8 cellular contexts compared by ENCODE assay signal in the genomic region with DNA sequence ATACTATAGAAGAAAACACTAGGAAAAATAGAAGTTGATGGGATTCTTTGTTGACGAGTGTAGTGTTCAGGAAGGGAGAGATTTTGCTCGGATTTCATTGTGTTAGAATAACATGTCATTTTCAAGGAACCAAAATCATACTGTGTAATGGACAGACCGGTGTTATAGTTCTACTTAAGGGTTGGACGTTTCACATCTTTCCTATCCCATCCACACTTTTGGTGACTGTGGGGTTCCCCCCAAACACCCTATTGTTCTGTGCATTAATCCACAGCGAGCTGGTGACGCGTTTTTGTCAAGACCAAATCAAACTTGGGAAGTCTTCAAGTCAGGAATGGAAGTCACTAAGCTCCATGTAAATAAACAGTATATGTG. TPM values are rescaled to one million over a fixed set of nuclear protein-coding genes. Genes with fewer than 3 reads are reported as not detected.
DNase-seq lines count a peak whose midpoint lies in the region; TF ChIP-seq lines count a peak whose summit lies in the region.

No MANE protein-coding gene starts in this region.

- peaks cover 4 to 9% of the 10 kb centered on the region in 2 experiments; a peak in 3 of 5 replicates for H3K9me3 Mint-ChIP-seq in H9
- H3K9me3 Mint-ChIP-seq in activated T-helper 1 cell treated with anti-CD3 and anti-CD28 coated beads, Interleukin-12 subunit alpha, Interleukin-12 subunit beta, Interleukin-2, Interleukin-4 antibody, amounts not matched to agents 30 ng/mL and 10 ng/mL and 1 ng/mL, durations not matched to agents 14 hours and 24 hours and 36 hours, result peaks cover under 1% of the 10 kb centered on the region

- no peak overlapping the region for H3K23ac ChIP-seq in H9 (ENCODE audit: insufficient read length, low read depth, low read length)

- H3K27me3 ChIP-seq in H9 (ENCODE audit: insufficient read depth, low read length), result no peaks in the 10 kb centered on the region
- no peaks in the 10 kb centered on the region for H3K27me3 ChIP-seq in hepatocyte
- peaks cover 13 to 27% (median 17%) of the 10 kb centered on the region in 3 donors for H3K27me3 ChIP-seq in skeletal muscle tissue (ENCODE audit: control insufficient read depth in 3 of 3, insufficient read depth in 3 of 3, low read length in 3 of 3)

- H2BK12ac ChIP-seq in H9 (ENCODE audit: insufficient read length, low read depth, low read length), result no peak overlapping the region

- intact Hi-C loops in activated T-helper 1 cell treated with anti-CD3 and anti-CD28 coated beads, Interleukin-12 subunit alpha, Interleukin-12 subunit beta, Interleukin-2, Interleukin-4 antibody, amounts not matched to agents 30 ng/mL and 10 ng/mL and 1 ng/mL, durations not matched to agents 14 hours and 24 hours and 36 hours (cut with micrococcal nuclease), result loop anchor here (2.0 to 5.0 kb wide), 2 partner anchors 16 to 62 kb away; no protein-coding TSS in a partner anchor

- H2AK5ac ChIP-seq in H9 (ENCODE audit: insufficient read length, low read length), result no peak overlapping the region

- no peak overlapping the region for H2BK5ac ChIP-seq in H9 (ENCODE audit: insufficient read length, low read length)

- no peak overlapping the region for H3K56ac ChIP-seq in H9 (ENCODE audit: insufficient read length, low read depth, low read length)

- no peak overlapping the region for H2BK20ac ChIP-seq in H9 (ENCODE audit: low read depth, low read length, poor library complexity, severe bottlenecking)

- H3K14ac ChIP-seq in H9 (ENCODE audit: insufficient read depth, low read length), result peak overlapping the region; percentile 91; the same call in 1 of the 2 replicates

- H3K9ac ChIP-seq in H9 (ENCODE audit: extremely low read depth, insufficient read length, low read length) (peak overlapping the region; percentile 87), skeletal muscle tissue (ENCODE audit: low read depth in 1 of 3, low read length in 3 of 3) (peak overlapping the region in 1 of 3 donors; percentile 40)

- no peaks in the 10 kb centered on the region for H3K36me3 ChIP-seq in hepatocyte (replicated peaks; ENCODE audit: insufficient read depth, low read depth)
- no peaks in the 10 kb centered on the region for H3K36me3 ChIP-seq in skeletal muscle tissue (ENCODE audit: control insufficient read depth in 3 of 3, insufficient read depth in 3 of 3, low read length in 3 of 3)

- no CpG with 5 or more reads among the region's 7 CpGs for WGBS in H9 (ENCODE audit: extremely low coverage, insufficient read length, low lambda C conversion rate)
- 46% methylated on average over 7 of the region's 7 CpGs for WGBS in hepatocyte (ENCODE audit: low lambda C conversion rate, missing lambda C conversion rate)

- H4K91ac ChIP-seq in H9 (ENCODE audit: insufficient read length, low read depth, low read length), result no peak overlapping the region

- no peak overlapping the region for H4K5ac ChIP-seq in H9 (ENCODE audit: insufficient read length, low read depth, low read length)

- H3K9me3 ChIP-seq in H9 (ENCODE audit: control insufficient read depth, low read depth, low read length) (no peaks in the 10 kb centered on the region), hepatocyte (ENCODE audit: low read depth) (no peaks in the 10 kb centered on the region), skeletal muscle tissue (ENCODE audit: control insufficient read depth in 3 of 3, low read length in 3 of 3) (no peaks in the 10 kb centered on the region)

- H2BK15ac ChIP-seq in H9 (ENCODE audit: low read depth, low read length), result no peak overlapping the region

- H4K20me1 ChIP-seq in H9 (ENCODE audit: control insufficient read depth, insufficient read depth, insufficient read length) (no peaks in the 10 kb centered on the region), hepatocyte (ENCODE audit: insufficient read depth, poor library complexity, severe bottlenecking) (no peaks in the 10 kb centered on the region)

- no peak overlapping the region for H3T11ph ChIP-seq in H9 (ENCODE audit: low read length)

- H3K27me3 Mint-ChIP-seq in H9 (ENCODE audit: low read depth), result peaks cover 2% of the 10 kb centered on the region
- H3K27me3 Mint-ChIP-seq in activated T-helper 1 cell treated with anti-CD3 and anti-CD28 coated beads, Interleukin-12 subunit alpha, Interleukin-12 subunit beta, Interleukin-2, Interleukin-4 antibody, amounts not matched to agents 30 ng/mL and 10 ng/mL and 1 ng/mL, durations not matched to agents 14 hours and 24 hours and 36 hours (ENCODE audit: insufficient read depth), result peaks cover 36% of the 10 kb centered on the region

- H3K9me2 ChIP-seq in hepatocyte (replicated peaks; ENCODE audit: insufficient read depth), result no peaks in the 10 kb centered on the region

- no peak overlapping the region for H3K4ac ChIP-seq in H9 (ENCODE audit: low read depth, low read length)

- H3K27ac ChIP-seq in H9 (ENCODE audit: insufficient read length, low read depth, low read length) (no peak overlapping the region), hepatocyte (peak overlapping the region; percentile 84), skeletal muscle tissue (ENCODE audit: low read depth, low read length) (no peak overlapping the region)

- 0 out of 7 replicates have a peak overlapping the region, but pooled peaks of 1 of the 3 experiments have one; percentile 90 for H3K27ac Mint-ChIP-seq in H9
- peak overlapping the region; percentile 81 for H3K27ac Mint-ChIP-seq in activated T-helper 1 cell treated with anti-CD3 and anti-CD28 coated beads, Interleukin-12 subunit alpha, Interleukin-12 subunit beta, Interleukin-2, Interleukin-4 antibody, amounts not matched to agents 30 ng/mL and 10 ng/mL and 1 ng/mL, durations not matched to agents 14 hours and 24 hours and 36 hours

- H3K4me1 ChIP-seq in H9 (ENCODE audit: insufficient read depth, low read length) (peaks cover 9% of the 10 kb centered on the region; the same call in 1 of the 2 replicates), hepatocyte (ENCODE audit: insufficient read depth) (no peaks in the 10 kb centered on the region), skeletal muscle tissue (ENCODE audit: control insufficient read depth in 3 of 3, insufficient read depth in 3 of 3, low read length in 3 of 3) (peaks cover 0 to 7% (median 2%) of the 10 kb centered on the region in 3 donors)

- no peaks in the 10 kb centered on the region for H3K79me1 ChIP-seq in H9 (ENCODE audit: insufficient read depth, low read depth, low read length, poor library complexity, severe bottlenecking)

- H3K18ac ChIP-seq in H9 (ENCODE audit: insufficient read length, low read depth, low read length), result no peak overlapping the region

- H2AFZ ChIP-seq in H9 (ENCODE audit: low read length), result no peak overlapping the region
- H2AFZ ChIP-seq in hepatocyte, result peak overlapping the region; percentile 82

- H3K4me1 Mint-ChIP-seq in H9, result peaks cover 20 to 24% of the 10 kb centered on the region in 2 experiments
- peaks cover 33% of the 10 kb centered on the region for H3K4me1 Mint-ChIP-seq in activated T-helper 1 cell treated with anti-CD3 and anti-CD28 coated beads, Interleukin-12 subunit alpha, Interleukin-12 subunit beta, Interleukin-2, Interleukin-4 antibody, amounts not matched to agents 30 ng/mL and 10 ng/mL and 1 ng/mL, durations not matched to agents 14 hours and 24 hours and 36 hours (ENCODE audit: low read depth)

- peaks cover 7% of the 10 kb centered on the region for H3K23me2 ChIP-seq in H9 (ENCODE audit: insufficient read length, low read depth, low read length, poor library complexity, severe bottlenecking)

- TF ChIP-seq CTCF in H9 (conservative IDR thresholded peaks at IDR 0.05) (no peak), hepatocyte (IDR thresholded peaks at IDR 0.05; ENCODE audit: poor library complexity) (no peak), GM13977 (IDR thresholded peaks at IDR 0.05; ENCODE audit: extremely low read depth, insufficient read depth, missing control alignments) (no peak)

- H3K79me2 ChIP-seq in H9 (ENCODE audit: insufficient read depth, low read length), result no peaks in the 10 kb centered on the region
- no peaks in the 10 kb centered on the region for H3K79me2 ChIP-seq in hepatocyte

- no peak overlapping the region for H4K8ac ChIP-seq in H9 (replicated peaks; ENCODE audit: insufficient read length, low read depth, low read length)

- in situ Hi-C loops in GM13977 (cut with MboI; ENCODE audit: low pct_unique_long_range_greater_than_20kb, low sequenced_read_pairs, unreplicated experiment), result no loop called here

- peak overlapping the region; percentile 95 for H3K4me3 Mint-ChIP-seq in H9
- peak overlapping the region; percentile 76 for H3K4me3 Mint-ChIP-seq in activated T-helper 1 cell treated with anti-CD3 and anti-CD28 coated beads, Interleukin-12 subunit alpha, Interleukin-12 subunit beta, Interleukin-2, Interleukin-4 antibody, amounts not matched to agents 30 ng/mL and 10 ng/mL and 1 ng/mL, durations not matched to agents 14 hours and 24 hours and 36 hours

- H3K4me3 ChIP-seq in hepatocyte (peak overlapping the region; percentile 37), skeletal muscle tissue (ENCODE audit: low read length in 3 of 3) (peak overlapping the region; percentile 60 to 75 (median 71))

- DNase-seq in H9 (no peak), hepatocyte (ENCODE audit: low spot score) (no peak), CD1c-positive myeloid dendritic cell (ENCODE audit: extremely low spot score) (no peak), NCI-H524 treated with DMSO at 0.1 percent for 48 hours (lab: John Stamatoyannopoulos, UW) (no peak), epidermal melanocyte (ENCODE audit: insufficient read length, low spot score) (no peak), GM13977 (ENCODE audit: low spot score) (no peak)
- DNase-seq in activated T-helper 1 cell treated with anti-CD3 and anti-CD28 coated beads, Interleukin-12 subunit alpha, Interleukin-12 subunit beta, Interleukin-2, Interleukin-4 antibody, amounts not matched to agents 30 ng/mL and 10 ng/mL and 1 ng/mL, durations not matched to agents 14 hours and 24 hours and 36 hours (ENCODE audit: low spot score), result no peak

- peaks cover 0 to 3% (median 2%) of the 10 kb centered on the region in 3 experiments; a peak in 3 of 7 replicates for H3K36me3 Mint-ChIP-seq in H9 (ENCODE audit: insufficient read depth in 1 of 3, low read depth in 3 of 3)
- H3K36me3 Mint-ChIP-seq in activated T-helper 1 cell treated with anti-CD3 and anti-CD28 coated beads, Interleukin-12 subunit alpha, Interleukin-12 subunit beta, Interleukin-2, Interleukin-4 antibody, amounts not matched to agents 30 ng/mL and 10 ng/mL and 1 ng/mL, durations not matched to agents 14 hours and 24 hours and 36 hours (ENCODE audit: low read depth), result peaks cover 4% of the 10 kb centered on the region

- H2BK120ac ChIP-seq in H9 (ENCODE audit: low read depth, low read length, poor library complexity, severe bottlenecking), result no peak overlapping the region

- H3K4me2 ChIP-seq in H9 (ENCODE audit: insufficient read depth, insufficient read length, low read length), result peak overlapping the region; percentile 84
- H3K4me2 ChIP-seq in hepatocyte, result peak overlapping the region; percentile 69

RNA-seq across cellular contexts. Expression of gene TRIM27, which starts 43.3 kb away (rescaled TPM):
- 93.1 and 98.2 TPM in 2 replicates for total RNA-seq in H9 (2021)
- total RNA-seq in activated T-helper 1 cell treated with anti-CD3 and anti-CD28 coated beads, Interleukin-12 subunit alpha, Interleukin-12 subunit beta, Interleukin-2, Interleukin-4 antibody, amounts not matched to agents 30 ng/mL and 10 ng/mL and 1 ng/mL, durations not matched to agents 14 hours and 24 hours and 36 hours, result 67.2 and 67.4 TPM in 2 replicates
- total RNA-seq in hepatocyte, result 60.8 and 62.7 TPM in 2 replicates
- polyA plus RNA-seq in hepatocyte, result 50.3 and 57.0 TPM in 2 replicates
- total RNA-seq in skeletal muscle tissue, result 62.1 TPM
